13 cellular contexts compared by ENCODE assay signal in the genomic region with DNA sequence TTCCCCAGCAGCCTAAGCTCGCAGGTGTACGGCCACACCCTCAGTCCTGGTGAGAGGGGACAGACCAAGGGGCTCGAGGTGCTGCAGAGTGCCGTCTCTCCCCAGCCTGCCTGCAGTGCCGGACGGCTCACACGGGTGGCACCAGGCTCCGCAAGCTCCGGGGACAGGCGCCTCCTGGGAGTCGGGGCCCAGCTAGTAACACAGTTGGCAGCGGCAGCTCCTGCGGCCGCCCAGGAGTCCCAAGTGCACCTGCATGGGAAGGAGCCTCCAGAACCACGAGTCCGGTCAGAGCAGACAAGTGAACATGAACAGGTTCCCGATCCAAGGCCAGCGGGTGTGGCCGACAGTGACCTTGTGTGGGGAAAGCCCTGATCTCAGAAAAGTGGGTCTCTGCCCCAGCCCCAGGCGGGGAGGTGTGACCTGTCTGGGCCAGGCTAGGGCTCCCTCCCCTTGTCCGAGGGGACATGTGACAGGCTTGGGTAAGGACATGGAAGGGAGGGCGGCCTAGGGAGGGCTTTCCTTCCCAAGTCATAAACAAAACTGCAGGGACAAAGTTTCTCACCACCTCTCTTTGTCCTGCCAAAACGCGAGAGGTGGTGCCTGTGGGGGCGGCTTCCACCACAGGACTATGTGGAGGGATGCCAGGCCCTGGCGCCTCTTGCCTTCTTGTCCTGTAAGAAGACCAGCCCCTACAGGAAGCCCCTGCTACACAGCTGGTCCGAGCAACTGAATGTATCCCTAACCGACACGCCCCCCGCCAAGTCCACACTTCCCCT. TPM values are rescaled to one million over a fixed set of nuclear protein-coding genes. Genes with fewer than 3 reads are reported as not detected.
A peak's percentile ranks its signal among the peaks of the same experiment; 100 is the strongest.
DNase-seq lines count a peak whose midpoint lies in the region; ATAC-seq, FAIRE-seq and TF ChIP-seq lines count a peak whose summit lies in the region.
"Had no signal": no experiment of that assay in that cellular context is flagged by ENCODE, and none has a peak within 500 bp of the region (broad histone marks: within the 10 kb centered on the region; RNA-seq: fewer than 3 reads in every experiment).

No MANE protein-coding gene starts in this region.

- H3K4me1 ChIP-seq in hepatocyte (ENCODE audit: insufficient read depth) (peaks cover 18% of the 10 kb centered on the region), A673 (ENCODE audit: insufficient read depth, low read length, poor library complexity, severe bottlenecking) (peaks cover 11% of the 10 kb centered on the region)

- DNase-seq in GM12891 (ENCODE audit: insufficient read length, low spot score) (peak; percentile 13), MCF 10A (ENCODE audit: unreplicated experiment) (peak; percentile 71), hepatocyte (ENCODE audit: low spot score) (no peak), D721Med (ENCODE audit: insufficient read length, low spot score) (no peak), A673 (ENCODE audit: low spot score) (no peak)
- DNase-seq in activated CD4-positive, alpha-beta T cell treated with anti-CD3 and anti-CD28 coated beads for 48 hours, result no peak
- DNase-seq: activated naive CD4-positive, alpha-beta T cell; T-helper 9 cell had no signal

- H3K27ac ChIP-seq in hepatocyte, result peak overlapping the region; percentile 24
- peak overlapping the region in 18 of 21 experiments; percentile 3 to 80 (median 45) for H3K27ac ChIP-seq in skin epidermis
- no peak overlapping the region for H3K27ac ChIP-seq in A673 (ENCODE audit: low read depth, low read length, poor library complexity, severe bottlenecking)
- H3K27ac ChIP-seq: neural progenitor cell had no signal

- H3K36me3 ChIP-seq in hepatocyte (replicated peaks; ENCODE audit: insufficient read depth, low read depth) (no peaks in the 10 kb centered on the region), A673 (ENCODE audit: insufficient read depth, low read length, poor library complexity, severe bottlenecking) (peaks cover 5% of the 10 kb centered on the region)
- H3K36me3 ChIP-seq: neural progenitor cell had no signal

- H3K4me2 ChIP-seq in hepatocyte, result peak overlapping the region; percentile 12
- H3K4me2 ChIP-seq: neural progenitor cell had no signal

- 91% methylated on average over 30 of the region's 30 CpGs for WGBS in hepatocyte (ENCODE audit: low lambda C conversion rate, missing lambda C conversion rate)

- BruUV-seq in MCF 10A (replicated peaks; lab: Mats Ljungman, UMichigan), result no TSS peak
- BruUV-seq in A673 (replicated peaks; lab: Mats Ljungman, UMichigan), result no TSS peak

- no peaks in the 10 kb centered on the region for H3K27me3 Mint-ChIP-seq in MCF 10A (ENCODE audit: insufficient read depth, unreplicated experiment)

- no peak for TF ChIP-seq POLR2A in GM12891 (IDR thresholded peaks at IDR 0.05; ENCODE audit: low read depth, low read length)

- H3K9me3 ChIP-seq in hepatocyte (ENCODE audit: low read depth), result no peaks in the 10 kb centered on the region
- no peaks in the 10 kb centered on the region for H3K9me3 ChIP-seq in A673 (ENCODE audit: low read depth, low read length, poor library complexity, severe bottlenecking)

- ATAC-seq in GM18858 (IDR thresholded peaks at IDR 0.05; ENCODE audit: unreplicated experiment), result no peak
- ATAC-seq: K562 had no signal

- peak overlapping the region; percentile 85 for H3K27ac Mint-ChIP-seq in MCF 10A (ENCODE audit: low read depth, unreplicated experiment)

- peaks cover 45% of the 10 kb centered on the region for H3K4me1 Mint-ChIP-seq in MCF 10A (ENCODE audit: insufficient read depth, unreplicated experiment)

- no peak for TF ChIP-seq CTCF in MCF 10A (IDR thresholded peaks at IDR 0.05; ENCODE audit: unreplicated experiment)
- TF ChIP-seq CTCF in hepatocyte (IDR thresholded peaks at IDR 0.05; ENCODE audit: poor library complexity), result no peak
- TF ChIP-seq CTCF in D721Med (IDR thresholded peaks at IDR 0.05; ENCODE audit: insufficient read depth, missing control alignments), result no peak
- TF ChIP-seq CTCF in A673 (conservative IDR thresholded peaks at IDR 0.05; ENCODE audit: low read depth, low read length), result no peak

- no peaks in the 10 kb centered on the region for H3K9me2 ChIP-seq in hepatocyte (replicated peaks; ENCODE audit: insufficient read depth)

- POLR2A ChIA-PET in MCF 10A (lab: Yijun Ruan, JAX) (interaction anchor here (0.7 kb wide), 1 partner anchor 52 kb away, joined by 3 read pairs; no protein-coding TSS in a partner anchor), A673 (lab: Charles Lee; ENCODE audit: low non-redundant PET) (no interaction called here)

- peak overlapping the region; percentile 47 for H3K4me3 Mint-ChIP-seq in MCF 10A (ENCODE audit: unreplicated experiment)
- H3K4me3 Mint-ChIP-seq: neural progenitor cell had no signal

- intact Hi-C loops in MCF 10A (cut with micrococcal nuclease), result no loop called here
- intact Hi-C loops in A673 (cut with micrococcal nuclease; ENCODE audit: unreplicated experiment), result no loop called here

- peaks cover 95% of the 10 kb centered on the region for H3K79me2 ChIP-seq in hepatocyte

- H3K4me3 ChIP-seq in hepatocyte, result no peak overlapping the region
- H3K4me3 ChIP-seq in skin epidermis, result no peak overlapping the region
- no peak overlapping the region for H3K4me3 ChIP-seq in A673 (ENCODE audit: low read depth, low read length, poor library complexity, severe bottlenecking)
- H3K4me3 ChIP-seq: K562, neural progenitor cell had no signal

- peaks cover 5% of the 10 kb centered on the region for H3K36me3 Mint-ChIP-seq in MCF 10A (ENCODE audit: insufficient read depth, unreplicated experiment)

- CTCF ChIA-PET in MCF 10A (lab: Yijun Ruan, JAX), result interaction anchor here (0.6 to 1.3 kb wide), 2 partner anchors 12 to 15 kb away, joined by 3 to 7 read pairs; no protein-coding TSS in a partner anchor
- CTCF ChIA-PET in A673 (lab: Charles Lee), result no interaction called here

- no peak overlapping the region for H2AFZ ChIP-seq in hepatocyte
- H2AFZ ChIP-seq: neural progenitor cell had no signal

- peaks cover 67% of the 10 kb centered on the region for H4K20me1 ChIP-seq in hepatocyte (ENCODE audit: insufficient read depth, poor library complexity, severe bottlenecking)

- H3K27me3 ChIP-seq in hepatocyte (no peaks in the 10 kb centered on the region), A673 (replicated peaks; ENCODE audit: insufficient read depth, low read depth, low read length, poor library complexity) (no peaks in the 10 kb centered on the region)
- H3K27me3 ChIP-seq: neural progenitor cell had no signal

- FAIRE-seq in GM12891 (lab: Jason Lieb, UNC) (no peak), D721Med (lab: Jason Lieb, UNC) (no peak)
- FAIRE-seq: frontal cortex, K562 had no signal

- H3K9me3 Mint-ChIP-seq in MCF 10A (ENCODE audit: unreplicated experiment), result no peaks in the 10 kb centered on the region
- H3K9me3 Mint-ChIP-seq: neural progenitor cell had no signal

TF ChIP-seq in GM12891, 5 proteins besides CTCF, POLR2A, EP300 and RAD21:
- TF ChIP-seq POU2F2 (IDR thresholded peaks at IDR 0.05; ENCODE audit: low read depth, low read length), result no peak
- no peak for TF ChIP-seq PAX5 (IDR thresholded peaks at IDR 0.05; ENCODE audit: insufficient read depth, low read length, severe bottlenecking)
- no peak for TF ChIP-seq POLR2AphosphoS5 (IDR thresholded peaks at IDR 0.05; ENCODE audit: low read depth, low read length)
- no peak for TF ChIP-seq SPI1 (IDR thresholded peaks at IDR 0.05; ENCODE audit: low read depth, low read length)
- TF ChIP-seq TAF1 (IDR thresholded peaks at IDR 0.05; ENCODE audit: low read depth, low read length), result no peak
TF ChIP-seq in GM12891: peak in this region for 0.

RNA-seq across cellular contexts. Expression of a gene that starts 46.5 kb away (rescaled TPM):
- polyA plus RNA-seq in GM12891 (2012; ENCODE audit: low read depth, missing spikeins), result 13.6 TPM
- total RNA-seq in MCF 10A (2022) (53.9 and 59.0 TPM in 2 replicates), hepatocyte (13.6 and 17.2 TPM in 2 replicates), A673 (2021) (80.1 and 88.6 TPM in 2 replicates)
- 22.9 and 23.3 TPM in 2 replicates for polyA plus RNA-seq in hepatocyte

Comparison
In these comparisons a context has a peak if more than half of its experiments do, and no peak if none do; other contexts are left out.
1. DNase-seq: peak in GM12891 (single experiment) and MCF 10A (single experiment); none in hepatocyte (single experiment), activated CD4-positive, alpha-beta T cell treated with anti-CD3 and anti-CD28 coated beads for 48 hours (single experiment), D721Med (single experiment) and A673 (single experiment).